In genomic region chr4:3572363-3572762, GRCh38 we compare ENCODE assay signal across 17 cellular contexts.
DNase-seq lines count a peak whose midpoint lies in the region; ATAC-seq and TF ChIP-seq lines count a peak whose summit lies in the region.
"Had no signal": no experiment of that assay in that cellular context is flagged by ENCODE, and none has a peak within 500 bp of the region (broad histone marks: within the 10 kb centered on the region; RNA-seq: fewer than 3 reads in every experiment).

No MANE protein-coding gene starts in this region.

- no peak for TF ChIP-seq CTCF in GM13976 (IDR thresholded peaks at IDR 0.05; ENCODE audit: borderline replicate concordance, control extremely low read depth, extremely low read depth, insufficient read depth, missing control alignments)

- in situ Hi-C loops in GM13976 (cut with MboI; ENCODE audit: low sequenced_read_pairs, unreplicated experiment) = no loop called here

- DNase-seq in GM13976 (ENCODE audit: low spot score) (peak; percentile 7), NCI-H1694 (lab: John Stamatoyannopoulos, UW) (peak; percentile 64), iPS-NIHi7 (ENCODE audit: extremely low spot score) (peak; percentile 40), retina (peak; percentile 28), EL (no peak), cerebellar nuclear complex (lab: John Stamatoyannopoulos, UW) (no peak)
- DNase-seq: BE2C; CD4-positive, alpha-beta T cell; DMS79; GOT3; HFFc6; NCI-H1105; NCI-H187 treated with DMSO at 0.1 percent for 48 hours; NCI-H446; NCI-H69; SJCRH30 had no signal

- ATAC-seq in HG03469 (IDR thresholded peaks at IDR 0.05; ENCODE audit: unreplicated experiment) = no peak

Comparison
In these comparisons a context has a peak if more than half of its experiments do, and no peak if none do; other contexts are left out.
1. DNase-seq: peak in GM13976 (single experiment), NCI-H1694 (single experiment), iPS-NIHi7 (single experiment) and retina (single experiment); none in EL (single experiment) and cerebellar nuclear complex (0 of 2).